In the genomic region with DNA sequence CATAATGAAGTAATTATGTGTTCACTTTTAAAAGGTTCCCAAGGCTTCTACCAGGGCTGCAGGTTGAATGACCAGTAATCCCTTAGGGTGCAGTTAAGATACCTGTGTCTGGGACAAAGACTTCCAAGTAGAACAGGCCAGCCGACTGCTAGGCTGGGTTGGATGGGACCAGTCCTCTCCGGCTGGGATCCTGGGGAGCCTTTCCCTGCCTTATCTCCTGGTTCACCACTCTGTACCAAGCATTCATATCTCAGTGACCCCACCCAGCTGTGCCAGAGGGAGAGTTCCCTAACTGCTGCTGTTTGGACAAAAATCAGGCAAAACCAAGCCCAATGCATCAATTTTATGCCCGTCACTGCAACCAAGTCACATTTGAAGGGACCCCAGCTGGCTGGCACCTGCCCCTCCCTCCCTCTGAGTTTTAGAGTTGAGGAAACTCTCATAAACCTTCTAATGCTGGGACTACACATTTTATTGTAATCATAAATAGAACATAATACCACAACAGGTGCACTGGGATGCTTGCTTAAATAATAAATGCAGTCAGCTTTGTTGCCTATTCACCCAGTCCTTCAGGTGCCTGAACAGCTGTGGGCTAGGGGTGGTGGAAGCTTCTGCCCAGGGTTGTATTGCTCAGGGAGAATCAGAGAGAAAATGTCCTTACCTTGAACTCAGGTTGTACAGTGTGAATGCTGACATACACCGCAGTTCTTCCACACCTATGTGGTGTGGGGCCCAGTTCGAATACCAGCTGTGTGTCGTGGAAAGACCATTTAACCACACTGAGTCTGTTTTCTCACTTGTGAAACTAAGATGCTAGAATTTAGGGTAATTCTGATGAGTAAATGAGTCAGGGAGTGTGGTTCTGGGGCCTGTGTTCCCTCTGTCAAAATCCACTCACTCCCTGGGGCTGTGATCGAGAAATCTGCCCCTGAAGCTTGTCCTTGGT, we compare ENCODE assay signal across 10 cellular contexts.
DNase-seq lines count a peak whose midpoint lies in the region; ATAC-seq and TF ChIP-seq lines count a peak whose summit lies in the region.
"Had no signal": no experiment of that assay in that cellular context is flagged by ENCODE, and none has a peak within 500 bp of the region (broad histone marks: within the 10 kb centered on the region; RNA-seq: fewer than 3 reads in every experiment).

No MANE protein-coding gene starts in this region.

- H3K4me3 Mint-ChIP-seq in activated T-helper 17 cell treated with anti-CD3 and anti-CD28 coated beads, Interleukin-2, amount 50 U/mL, for 72 hours = no peak overlapping the region
- H3K4me3 Mint-ChIP-seq: CD4-positive, alpha-beta T cell had no signal

- ATAC-seq in GM18867 (IDR thresholded peaks at IDR 0.05; ENCODE audit: unreplicated experiment) (peak; percentile 90), HG03354 (IDR thresholded peaks at IDR 0.05; ENCODE audit: poor library complexity, severe bottlenecking, unreplicated experiment) (peak; percentile 58), SK-N-SH treated with all-trans-retinoic acid at 6 μM for 48 hours (no peak)
- peak; percentile 82 for ATAC-seq in activated T-helper 17 cell treated with anti-CD3 and anti-CD28 coated beads, Interleukin-2, amount 50 U/mL, for 72 hours (replicated peaks)
- ATAC-seq: esophagus mucosa had no signal

- no peaks in the 10 kb centered on the region for H3K36me3 Mint-ChIP-seq in activated T-helper 17 cell treated with anti-CD3 and anti-CD28 coated beads, Interleukin-2, amount 50 U/mL, for 72 hours (ENCODE audit: low read depth)

- in situ Hi-C loops in G401 (cut with HindIII; ENCODE audit: low sequenced_read_pairs) = no loop called here

- H3K27me3 Mint-ChIP-seq in activated T-helper 17 cell treated with anti-CD3 and anti-CD28 coated beads, Interleukin-2, amount 50 U/mL, for 72 hours = no peaks in the 10 kb centered on the region
- H3K27me3 Mint-ChIP-seq: CD4-positive, alpha-beta T cell had no signal

- H3K27me3 ChIP-seq in MG63 = no peaks in the 10 kb centered on the region

- no peak overlapping the region for H3K4me3 ChIP-seq in MG63

- H3K27ac Mint-ChIP-seq in activated T-helper 17 cell treated with anti-CD3 and anti-CD28 coated beads, Interleukin-2, amount 50 U/mL, for 72 hours = no peak overlapping the region
- H3K27ac Mint-ChIP-seq: CD4-positive, alpha-beta T cell had no signal

- DNase-seq in DMS 273 treated with DMSO at 0.1 percent for 48 hours (lab: John Stamatoyannopoulos, UW) = peak; percentile 71
- no peak for DNase-seq in MG63
- no peak for DNase-seq in G401 (ENCODE audit: low spot score)
- no peak for DNase-seq in effector CD8-positive, alpha-beta T cell (lab: John Stamatoyannopoulos, UW)
- DNase-seq: CD4-positive, alpha-beta T cell had no signal

- no peaks in the 10 kb centered on the region for H3K4me1 Mint-ChIP-seq in activated T-helper 17 cell treated with anti-CD3 and anti-CD28 coated beads, Interleukin-2, amount 50 U/mL, for 72 hours

- no peaks in the 10 kb centered on the region for H3K9me3 ChIP-seq in MG63

- H3K9me3 Mint-ChIP-seq in activated T-helper 17 cell treated with anti-CD3 and anti-CD28 coated beads, Interleukin-2, amount 50 U/mL, for 72 hours = no peaks in the 10 kb centered on the region
- H3K9me3 Mint-ChIP-seq: CD4-positive, alpha-beta T cell had no signal

- no peaks in the 10 kb centered on the region for H3K36me3 ChIP-seq in MG63

TF ChIP-seq in SK-N-SH treated with all-trans-retinoic acid at 6 μM for 48 hours, 23 proteins besides CTCF, POLR2A, EP300 and RAD21:
- TF ChIP-seq, protein P1, sequence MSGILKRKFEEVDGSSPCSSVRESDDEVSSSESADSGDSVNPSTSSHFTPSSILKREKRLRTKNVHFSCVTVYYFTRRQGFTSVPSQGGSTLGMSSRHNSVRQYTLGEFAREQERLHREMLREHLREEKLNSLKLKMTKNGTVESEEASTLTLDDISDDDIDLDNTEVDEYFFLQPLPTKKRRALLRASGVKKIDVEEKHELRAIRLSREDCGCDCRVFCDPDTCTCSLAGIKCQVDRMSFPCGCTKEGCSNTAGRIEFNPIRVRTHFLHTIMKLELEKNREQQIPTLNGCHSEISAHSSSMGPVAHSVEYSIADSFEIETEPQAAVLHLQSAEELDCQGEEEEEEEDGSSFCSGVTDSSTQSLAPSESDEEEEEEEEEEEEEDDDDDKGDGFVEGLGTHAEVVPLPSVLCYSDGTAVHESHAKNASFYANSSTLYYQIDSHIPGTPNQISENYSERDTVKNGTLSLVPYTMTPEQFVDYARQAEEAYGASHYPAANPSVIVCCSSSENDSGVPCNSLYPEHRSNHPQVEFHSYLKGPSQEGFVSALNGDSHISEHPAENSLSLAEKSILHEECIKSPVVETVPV (CRISPR knock-in tag; IDR thresholded peaks at IDR 0.05) = no peak
- TF ChIP-seq SNAI2 (CRISPR knock-in tag; IDR thresholded peaks at IDR 0.05) (no peak), GLIS3 (CRISPR knock-in tag; IDR thresholded peaks at IDR 0.05) (no peak), ZFP3 (CRISPR knock-in tag; IDR thresholded peaks at IDR 0.05) (no peak), ZNF70 (CRISPR knock-in tag; IDR thresholded peaks at IDR 0.05) (no peak), ESRRG (CRISPR knock-in tag; IDR thresholded peaks at IDR 0.05) (no peak), BACH2 (CRISPR knock-in tag; IDR thresholded peaks at IDR 0.05; ENCODE audit: borderline replicate concordance) (no peak), OSR1 (CRISPR knock-in tag; IDR thresholded peaks at IDR 0.05) (no peak), ARNTL (CRISPR knock-in tag; IDR thresholded peaks at IDR 0.05; ENCODE audit: borderline replicate concordance, low read depth) (no peak), TCF4 (CRISPR knock-in tag; IDR thresholded peaks at IDR 0.05; ENCODE audit: borderline replicate concordance) (no peak), CSDC2 (CRISPR knock-in tag; IDR thresholded peaks at IDR 0.05) (no peak), RARB (CRISPR knock-in tag; IDR thresholded peaks at IDR 0.05) (no peak), ZNF8 (CRISPR knock-in tag; IDR thresholded peaks at IDR 0.05) (no peak), TOX (CRISPR knock-in tag; IDR thresholded peaks at IDR 0.05; ENCODE audit: borderline replicate concordance) (no peak)
- TF ChIP-seq, protein P2, sequence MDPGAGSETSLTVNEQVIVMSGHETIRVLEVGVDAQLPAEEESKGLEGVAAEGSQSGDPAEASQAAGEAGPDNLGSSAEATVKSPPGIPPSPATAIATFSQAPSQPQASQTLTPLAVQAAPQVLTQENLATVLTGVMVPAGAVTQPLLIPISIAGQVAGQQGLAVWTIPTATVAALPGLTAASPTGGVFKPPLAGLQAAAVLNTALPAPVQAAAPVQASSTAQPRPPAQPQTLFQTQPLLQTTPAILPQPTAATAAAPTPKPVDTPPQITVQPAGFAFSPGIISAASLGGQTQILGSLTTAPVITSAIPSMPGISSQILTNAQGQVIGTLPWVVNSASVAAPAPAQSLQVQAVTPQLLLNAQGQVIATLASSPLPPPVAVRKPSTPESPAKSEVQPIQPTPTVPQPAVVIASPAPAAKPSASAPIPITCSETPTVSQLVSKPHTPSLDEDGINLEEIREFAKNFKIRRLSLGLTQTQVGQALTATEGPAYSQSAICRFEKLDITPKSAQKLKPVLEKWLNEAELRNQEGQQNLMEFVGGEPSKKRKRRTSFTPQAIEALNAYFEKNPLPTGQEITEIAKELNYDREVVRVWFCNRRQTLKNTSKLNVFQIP (CRISPR knock-in tag; IDR thresholded peaks at IDR 0.05; ENCODE audit: borderline replicate concordance, low read depth) = no peak
- TF ChIP-seq, protein P3, sequence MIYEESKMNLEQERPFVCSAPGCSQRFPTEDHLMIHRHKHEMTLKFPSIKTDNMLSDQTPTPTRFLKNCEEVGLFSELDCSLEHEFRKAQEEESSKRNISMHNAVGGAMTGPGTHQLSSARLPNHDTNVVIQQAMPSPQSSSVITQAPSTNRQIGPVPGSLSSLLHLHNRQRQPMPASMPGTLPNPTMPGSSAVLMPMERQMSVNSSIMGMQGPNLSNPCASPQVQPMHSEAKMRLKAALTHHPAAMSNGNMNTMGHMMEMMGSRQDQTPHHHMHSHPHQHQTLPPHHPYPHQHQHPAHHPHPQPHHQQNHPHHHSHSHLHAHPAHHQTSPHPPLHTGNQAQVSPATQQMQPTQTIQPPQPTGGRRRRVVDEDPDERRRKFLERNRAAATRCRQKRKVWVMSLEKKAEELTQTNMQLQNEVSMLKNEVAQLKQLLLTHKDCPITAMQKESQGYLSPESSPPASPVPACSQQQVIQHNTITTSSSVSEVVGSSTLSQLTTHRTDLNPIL (CRISPR knock-in tag; IDR thresholded peaks at IDR 0.05; ENCODE audit: low read depth) = no peak
TF ChIP-seq in SK-N-SH treated with all-trans-retinoic acid at 6 μM for 48 hours: peak in this region for 0.
